In genomic region chr17:1716076-1716911, GRCh38 we compare ENCODE assay signal across 8 cellular contexts. TPM values are rescaled to one million over a fixed set of nuclear protein-coding genes. Genes with fewer than 3 reads are reported as not detected.
DNase-seq lines count a peak whose midpoint lies in the region; ATAC-seq and TF ChIP-seq lines count a peak whose summit lies in the region.

No MANE protein-coding gene starts in this region.

- no peaks in the 10 kb centered on the region for H3K36me3 Mint-ChIP-seq in WTC11
- H3K36me3 Mint-ChIP-seq in immature natural killer cell: peaks cover 10 to 21% (median 13%) of the 10 kb centered on the region in 3 donors

- TF ChIP-seq CTCF in AG04449 (IDR thresholded peaks at IDR 0.05; ENCODE audit: insufficient read depth, low read length, missing control alignments) (peak; percentile 31), WTC11 (IDR thresholded peaks at IDR 0.05) (no peak)

- H3K27ac Mint-ChIP-seq in WTC11: peak overlapping the region; percentile 99
- peak overlapping the region; percentile 96 to 99 (median 98) for H3K27ac Mint-ChIP-seq in immature natural killer cell

- POLR2A ChIA-PET in AG04449 (lab: Yijun Ruan, JAX): interaction anchor here (0.6 to 3.3 kb wide), 27 partner anchors 10 to 677 kb away, joined by 3 to 16 read pairs (median 5); partner anchors contain the start of genes RILP, RPA1, SERPINF1 and SMYD4
- POLR2A ChIA-PET in WTC11 (lab: Charles Lee): interaction anchor here (0.5 to 2.2 kb wide), 17 partner anchors 9 to 620 kb away, joined by 3 to 17 read pairs (median 3); partner anchors contain the start of genes RILP, SCARF1, SERPINF1 and TSR1

- H3K9me3 Mint-ChIP-seq in WTC11 (no peaks in the 10 kb centered on the region), immature natural killer cell (no peaks in the 10 kb centered on the region)

- H3K4me1 Mint-ChIP-seq in WTC11 (peaks cover 24% of the 10 kb centered on the region), immature natural killer cell (peaks cover 36 to 46% of the 10 kb centered on the region in 2 donors)

- H3K4me3 Mint-ChIP-seq in WTC11 (peak overlapping the region; percentile 93), immature natural killer cell (peak overlapping the region; percentile 93 to 98 (median 96))

- H3K27ac ChIP-seq in caudate nucleus (ENCODE audit: low read depth, low read length): peak overlapping the region; percentile 99

- H3K4me3 ChIP-seq in AG04449 (ENCODE audit: low read depth, low read length): peak overlapping the region; percentile 97

- CTCF ChIA-PET in AG04449 (lab: Yijun Ruan, JAX): interaction anchor here (0.6 to 7.2 kb wide), 16 partner anchors 9 to 309 kb away, joined by 3 to 180 read pairs (median 4); partner anchors contain the start of gene RTN4RL1
- CTCF ChIA-PET in WTC11 (lab: Charles Lee): interaction anchor here (0.5 to 5.7 kb wide), 29 partner anchors 9 to 731 kb away, joined by 3 to 64 read pairs (median 4); partner anchors contain the start of genes HIC1, RILP and SERPINF1

- DNase-seq in AG04449 (ENCODE audit: low read depth, low spot score): peak; percentile 99
- DNase-seq in NCI-H2227 (lab: John Stamatoyannopoulos, UW; ENCODE audit: unreplicated experiment): peak; percentile 98
- peak; percentile 100 for DNase-seq in WTC11 (ENCODE audit: low spot score)
- DNase-seq in caudate nucleus (lab: John Stamatoyannopoulos, UW): peak; percentile 95 to 100 (median 100)
- DNase-seq in immature natural killer cell: peak; percentile 100
- peak; percentile 100 for DNase-seq in smooth muscle cell of the brain vasculature (ENCODE audit: low read depth, low spot score)

- H3K27me3 Mint-ChIP-seq in WTC11 (ENCODE audit: low read depth) (no peaks in the 10 kb centered on the region), immature natural killer cell (ENCODE audit: low read depth in 3 of 3) (peaks cover 9 to 29% (median 15%) of the 10 kb centered on the region in 3 donors)

- ATAC-seq in GM18873 (IDR thresholded peaks at IDR 0.05; ENCODE audit: low FRiP score, unreplicated experiment) (peak; percentile 75), HG03139 (IDR thresholded peaks at IDR 0.05; ENCODE audit: unreplicated experiment) (peak; percentile 76), WTC11 (peak; percentile 74)

TF ChIP-seq in WTC11, 78 proteins besides CTCF, POLR2A, EP300 and RAD21 (continues in another document):
- TF ChIP-seq ZNF671 (CRISPR knock-in tag; IDR thresholded peaks at IDR 0.05) (no peak), MAX (CRISPR knock-in tag; IDR thresholded peaks at IDR 0.05) (peak; percentile 52), EMX1 (CRISPR knock-in tag; IDR thresholded peaks at IDR 0.05) (no peak), ZNF512 (CRISPR knock-in tag; IDR thresholded peaks at IDR 0.05; ENCODE audit: borderline replicate concordance) (no peak), ZNF219 (CRISPR knock-in tag; IDR thresholded peaks at IDR 0.05; ENCODE audit: borderline replicate concordance) (no peak), TEAD1 (CRISPR knock-in tag; IDR thresholded peaks at IDR 0.05) (peak; percentile 51; the same call in 1 of the 2 replicates), ZNF532 (CRISPR knock-in tag; IDR thresholded peaks at IDR 0.05; ENCODE audit: borderline replicate concordance) (no peak), CREM (CRISPR knock-in tag; IDR thresholded peaks at IDR 0.05) (peak; percentile 86), PRRX2 (CRISPR knock-in tag; IDR thresholded peaks at IDR 0.05) (no peak), ZNF138 (CRISPR knock-in tag; conservative IDR thresholded peaks at IDR 0.05) (no peak), NFE2L1 (CRISPR knock-in tag; IDR thresholded peaks at IDR 0.05) (peak; percentile 96), NFATC4 (CRISPR knock-in tag; IDR thresholded peaks at IDR 0.05) (no peak), E2F1 (CRISPR knock-in tag; IDR thresholded peaks at IDR 0.05) (no peak), GABPB1 (CRISPR knock-in tag; IDR thresholded peaks at IDR 0.05) (no peak), MYBL2 (CRISPR knock-in tag; IDR thresholded peaks at IDR 0.05) (peak; percentile 66; the same call in 1 of the 2 replicates), IRF2 (CRISPR knock-in tag; IDR thresholded peaks at IDR 0.05; ENCODE audit: borderline replicate concordance, low read depth) (no peak)
- TF ChIP-seq, protein P1, sequence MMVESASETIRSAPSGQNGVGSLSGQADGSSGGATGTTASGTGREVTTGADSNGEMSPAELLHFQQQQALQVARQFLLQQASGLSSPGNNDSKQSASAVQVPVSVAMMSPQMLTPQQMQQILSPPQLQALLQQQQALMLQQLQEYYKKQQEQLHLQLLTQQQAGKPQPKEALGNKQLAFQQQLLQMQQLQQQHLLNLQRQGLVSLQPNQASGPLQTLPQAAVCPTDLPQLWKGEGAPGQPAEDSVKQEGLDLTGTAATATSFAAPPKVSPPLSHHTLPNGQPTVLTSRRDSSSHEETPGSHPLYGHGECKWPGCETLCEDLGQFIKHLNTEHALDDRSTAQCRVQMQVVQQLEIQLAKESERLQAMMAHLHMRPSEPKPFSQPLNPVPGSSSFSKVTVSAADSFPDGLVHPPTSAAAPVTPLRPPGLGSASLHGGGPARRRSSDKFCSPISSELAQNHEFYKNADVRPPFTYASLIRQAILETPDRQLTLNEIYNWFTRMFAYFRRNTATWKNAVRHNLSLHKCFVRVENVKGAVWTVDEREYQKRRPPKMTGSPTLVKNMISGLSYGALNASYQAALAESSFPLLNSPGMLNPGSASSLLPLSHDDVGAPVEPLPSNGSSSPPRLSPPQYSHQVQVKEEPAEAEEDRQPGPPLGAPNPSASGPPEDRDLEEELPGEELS (CRISPR knock-in tag; IDR thresholded peaks at IDR 0.05): 0 out of 2 replicates have a peak, but pooled peaks have one; percentile 28

RNA-seq across cellular contexts. Expression of gene TLCD2, which starts 6.1 kb away (rescaled TPM):
- 1.4 to 1.9 TPM (median 1.4 TPM) in 3 replicates for total RNA-seq in WTC11 (2021)
- polyA plus RNA-seq in immature natural killer cell: under 1 TPM in 1 of 3 donors, not detected in 2; 0.04 TPM

RNA-seq across cellular contexts. Expression of gene WDR81, which starts 8.2 kb away (rescaled TPM):
- total RNA-seq in WTC11 (2021): 14.0 to 16.4 TPM (median 15.1 TPM) in 3 replicates
- 10 to 100 TPM in 1 of 3 donors, 1 to 10 TPM in 2; 5.8 to 27.2 (median 6.4) TPM for polyA plus RNA-seq in immature natural killer cell

RNA-seq across cellular contexts. Expression of gene SERPINF2, which starts 26.4 kb away (rescaled TPM):
- 1.6 to 2.7 TPM (median 2.1 TPM) in 3 replicates for total RNA-seq in WTC11 (2021)
- polyA plus RNA-seq in immature natural killer cell: under 1 TPM in 1 of 3 donors, not detected in 2; 0.76 TPM

RNA-seq across cellular contexts. Expression of gene PRPF8, which starts 31.6 kb away (rescaled TPM):
- total RNA-seq in WTC11 (2021): 323 to 388 TPM (median 328 TPM) in 3 replicates
- polyA plus RNA-seq in immature natural killer cell: 100 to 1,000 TPM in 1 of 3 donors, 10 to 100 TPM in 2; 57.0 to 198 (median 84.1) TPM

RNA-seq across cellular contexts. Expression of gene SERPINF1, which starts 45.6 kb away (rescaled TPM):
- 16.7 to 26.2 TPM (median 22.1 TPM) in 3 replicates for total RNA-seq in WTC11 (2021)
- polyA plus RNA-seq in immature natural killer cell: 1 to 10 TPM; 2.1 to 9.6 (median 3.3) TPM

Comparison
In these comparisons a context has a peak if more than half of its experiments do, and no peak if none do; other contexts are left out.
1. Peak in every context shown above with its lines: DNase-seq, ATAC-seq, H3K4me3 ChIP-seq and H3K27ac ChIP-seq.